In the genomic region with DNA sequence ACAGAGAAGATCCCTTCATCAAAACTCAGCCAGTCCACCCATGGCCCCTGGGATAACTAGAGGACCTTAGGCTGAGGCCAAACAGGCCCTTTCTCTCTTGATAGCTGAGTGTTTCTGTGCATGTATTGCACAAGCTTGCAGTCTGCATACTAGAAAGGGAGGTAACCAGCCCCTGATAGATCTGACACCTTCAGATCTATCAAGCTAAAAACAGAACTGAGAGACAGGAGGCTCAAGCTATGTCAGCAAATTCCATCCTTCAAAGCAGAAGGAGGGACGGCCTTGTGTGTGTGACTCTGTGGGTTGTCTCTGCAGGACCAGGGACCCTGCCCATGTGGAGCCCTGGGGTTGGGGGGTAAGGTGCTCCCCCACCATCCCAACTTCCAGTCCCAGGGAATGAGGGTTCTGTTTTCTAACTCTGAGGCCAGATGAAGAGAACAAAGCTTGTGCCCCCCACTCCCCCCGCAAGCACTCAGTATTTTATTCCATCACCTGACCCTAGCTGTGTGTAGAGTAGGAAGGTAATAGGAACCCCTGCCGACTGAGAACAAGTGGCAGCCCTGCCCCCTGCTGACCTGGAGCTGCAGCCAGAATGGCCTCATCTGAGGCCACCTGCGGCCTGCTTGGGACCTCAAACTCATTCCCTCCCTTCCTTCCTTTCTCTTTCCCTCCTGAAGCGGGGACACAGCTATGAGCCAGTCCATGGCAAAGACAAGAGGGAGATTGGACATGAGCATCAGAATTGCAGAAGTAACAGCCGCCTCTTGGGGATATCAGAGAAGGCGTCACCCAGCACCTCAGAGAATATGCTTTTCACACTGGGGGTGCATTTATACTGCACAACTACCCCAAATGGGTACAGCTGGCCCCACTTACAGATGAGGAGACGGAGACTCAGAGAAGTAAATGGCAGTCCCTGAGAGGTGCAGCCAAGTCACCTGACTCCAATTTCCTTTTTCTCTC, we compare ENCODE assay signal across 14 cellular contexts.
A peak's percentile ranks its signal among the peaks of the same experiment; 100 is the strongest.
DNase-seq lines count a peak whose midpoint lies in the region; ATAC-seq and TF ChIP-seq lines count a peak whose summit lies in the region.
"Had no signal": no experiment of that assay in that cellular context is flagged by ENCODE, and none has a peak within 500 bp of the region (broad histone marks: within the 10 kb centered on the region; RNA-seq: fewer than 3 reads in every experiment).

No MANE protein-coding gene starts in this region.

- H3K27me3 Mint-ChIP-seq in activated CD8-positive, alpha-beta T cell treated with anti-CD3 and anti-CD28 coated beads, Interleukin-2, amount 10 ng/mL, durations not matched to agents 7 days and 5 days (ENCODE audit: low read depth): peaks cover 27% of the 10 kb centered on the region
- no peaks in the 10 kb centered on the region for H3K27me3 Mint-ChIP-seq in activated CD8-positive, alpha-beta T cell treated with anti-CD3 and anti-CD28 coated beads for 36 hours
- peaks cover 3% of the 10 kb centered on the region for H3K27me3 Mint-ChIP-seq in glutamatergic neuron (ENCODE audit: unreplicated experiment)

- no peak overlapping the region for H3K27ac ChIP-seq in thyroid gland
- H3K27ac ChIP-seq: GM23248, right lobe of liver, tibial artery had no signal

- POLR2A ChIA-PET in activated CD8-positive, alpha-beta T cell treated with anti-CD3 and anti-CD28 coated beads, Interleukin-2, amount 10 ng/mL, durations not matched to agents 7 days and 5 days (lab: Charles Lee): no interaction called here
- POLR2A ChIA-PET in activated CD8-positive, alpha-beta T cell treated with anti-CD3 and anti-CD28 coated beads for 36 hours (lab: Charles Lee): interaction anchor here (1.0 to 1.6 kb wide), 2 partner anchors 14 to 23 kb away, joined by 3 to 6 read pairs; no protein-coding TSS in a partner anchor

- no peaks in the 10 kb centered on the region for H3K36me3 Mint-ChIP-seq in activated CD8-positive, alpha-beta T cell treated with anti-CD3 and anti-CD28 coated beads, Interleukin-2, amount 10 ng/mL, durations not matched to agents 7 days and 5 days (ENCODE audit: low read depth)
- H3K36me3 Mint-ChIP-seq in activated CD8-positive, alpha-beta T cell treated with anti-CD3 and anti-CD28 coated beads for 36 hours (ENCODE audit: low read depth): no peaks in the 10 kb centered on the region
- peaks cover 7% of the 10 kb centered on the region for H3K36me3 Mint-ChIP-seq in glutamatergic neuron (ENCODE audit: unreplicated experiment)

- no peak for TF ChIP-seq POLR2A in thyroid gland (IDR thresholded peaks at IDR 0.05)

- H3K4me3 Mint-ChIP-seq in activated CD8-positive, alpha-beta T cell treated with anti-CD3 and anti-CD28 coated beads, Interleukin-2, amount 10 ng/mL, durations not matched to agents 7 days and 5 days: no peak overlapping the region
- no peak overlapping the region for H3K4me3 Mint-ChIP-seq in activated CD8-positive, alpha-beta T cell treated with anti-CD3 and anti-CD28 coated beads for 36 hours
- no peak overlapping the region for H3K4me3 Mint-ChIP-seq in glutamatergic neuron (ENCODE audit: unreplicated experiment)

- intact Hi-C loops in activated CD8-positive, alpha-beta T cell treated with anti-CD3 and anti-CD28 coated beads for 36 hours (cut with micrococcal nuclease): no loop called here
- intact Hi-C loops in thyroid gland (cut with DNase I): no loop called here

- H3K9me3 ChIP-seq in thyroid gland: no peaks in the 10 kb centered on the region
- H3K9me3 ChIP-seq: mucosa of descending colon, right lobe of liver, tibial artery had no signal

- H3K27ac Mint-ChIP-seq in activated CD8-positive, alpha-beta T cell treated with anti-CD3 and anti-CD28 coated beads, Interleukin-2, amount 10 ng/mL, durations not matched to agents 7 days and 5 days: peak overlapping the region; percentile 9
- H3K27ac Mint-ChIP-seq in activated CD8-positive, alpha-beta T cell treated with anti-CD3 and anti-CD28 coated beads for 36 hours: no peak overlapping the region
- H3K27ac Mint-ChIP-seq in glutamatergic neuron (ENCODE audit: unreplicated experiment): no peak overlapping the region

- DNase-seq in activated CD8-positive, alpha-beta T cell treated with anti-CD3 and anti-CD28 coated beads, Interleukin-2, amount 10 ng/mL, durations not matched to agents 7 days and 5 days: no peak
- DNase-seq in activated CD8-positive, alpha-beta T cell treated with anti-CD3 and anti-CD28 coated beads for 36 hours: no peak
- DNase-seq in NCI-H146 (lab: John Stamatoyannopoulos, UW) (peak; percentile 95), glutamatergic neuron (peak; percentile 16), thyroid gland (no peak), SK-N-DZ (ENCODE audit: low spot score) (no peak)
- no peak for DNase-seq in activated CD4-positive, CD25-positive, alpha-beta regulatory T cell treated with anti-CD3 and anti-CD28 coated beads, Interleukin-2, amount 50 U/mL, for 72 hours
- DNase-seq: erythroblast, GM23248, NCI-H748 treated with DMSO at 0.1 percent for 48 hours, tibial artery had no signal

- no peaks in the 10 kb centered on the region for H3K9me3 Mint-ChIP-seq in activated CD8-positive, alpha-beta T cell treated with anti-CD3 and anti-CD28 coated beads, Interleukin-2, amount 10 ng/mL, durations not matched to agents 7 days and 5 days (ENCODE audit: insufficient read depth)
- no peaks in the 10 kb centered on the region for H3K9me3 Mint-ChIP-seq in activated CD8-positive, alpha-beta T cell treated with anti-CD3 and anti-CD28 coated beads for 36 hours
- peaks cover 12% of the 10 kb centered on the region for H3K9me3 Mint-ChIP-seq in glutamatergic neuron (ENCODE audit: unreplicated experiment)

- CTCF ChIA-PET in activated CD8-positive, alpha-beta T cell treated with anti-CD3 and anti-CD28 coated beads, Interleukin-2, amount 10 ng/mL, durations not matched to agents 7 days and 5 days (lab: Charles Lee): interaction anchor here (0.7 to 1.7 kb wide), 4 partner anchors 12 to 32 kb away, joined by 3 to 11 read pairs (median 6); no protein-coding TSS in a partner anchor
- CTCF ChIA-PET in activated CD8-positive, alpha-beta T cell treated with anti-CD3 and anti-CD28 coated beads for 36 hours (lab: Charles Lee): interaction anchor here (0.6 to 2.1 kb wide), 10 partner anchors 12 to 740 kb away, joined by 3 to 7 read pairs (median 4); a partner anchor contains a TSS

- H3K4me1 Mint-ChIP-seq in activated CD8-positive, alpha-beta T cell treated with anti-CD3 and anti-CD28 coated beads, Interleukin-2, amount 10 ng/mL, durations not matched to agents 7 days and 5 days (ENCODE audit: low read depth): peaks cover 10% of the 10 kb centered on the region
- H3K4me1 Mint-ChIP-seq in activated CD8-positive, alpha-beta T cell treated with anti-CD3 and anti-CD28 coated beads for 36 hours (ENCODE audit: low read depth): peaks cover 4% of the 10 kb centered on the region
- H3K4me1 Mint-ChIP-seq in glutamatergic neuron (ENCODE audit: low read depth, unreplicated experiment): peaks cover 21% of the 10 kb centered on the region

- no peaks in the 10 kb centered on the region for H3K27me3 ChIP-seq in thyroid gland
- H3K27me3 ChIP-seq: right lobe of liver had no signal

- TF ChIP-seq CTCF in activated CD8-positive, alpha-beta T cell treated with anti-CD3 and anti-CD28 coated beads for 36 hours (IDR thresholded peaks at IDR 0.05): no peak
- TF ChIP-seq CTCF in glutamatergic neuron (IDR thresholded peaks at IDR 0.05; ENCODE audit: partially characterized antibody, unreplicated experiment) (no peak), thyroid gland (IDR thresholded peaks at IDR 0.05) (no peak)

- H3K36me3 ChIP-seq in thyroid gland: no peaks in the 10 kb centered on the region
- H3K36me3 ChIP-seq: right lobe of liver, tibial artery had no signal

- ATAC-seq in activated CD8-positive, alpha-beta T cell treated with anti-CD3 and anti-CD28 coated beads, Interleukin-2, amount 10 ng/mL, durations not matched to agents 7 days and 5 days: no peak
- no peak for ATAC-seq in activated CD8-positive, alpha-beta T cell treated with anti-CD3 and anti-CD28 coated beads for 36 hours
- no peak for ATAC-seq in HG03280 (IDR thresholded peaks at IDR 0.05; ENCODE audit: unreplicated experiment)
- ATAC-seq: mucosa of descending colon, right lobe of liver had no signal

- no peak overlapping the region for H3K4me3 ChIP-seq in thyroid gland (replicated peaks in 1 of 3)
- H3K4me3 ChIP-seq: GM23248, mucosa of descending colon, right lobe of liver, tibial artery had no signal

- WGBS in thyroid gland, 2 donors: 71% methylated on average over 8 of the region's 8 CpGs

- H3K4me1 ChIP-seq in thyroid gland: peaks cover 0 to 6% of the 10 kb centered on the region in 2 donors
- H3K4me1 ChIP-seq: tibial artery had no signal

Comparison
In these comparisons a context has a peak if more than half of its experiments do, and no peak if none do; other contexts are left out.
1. DNase-seq: peak in NCI-H146 (single experiment) and glutamatergic neuron (single experiment); none in activated CD8-positive, alpha-beta T cell treated with anti-CD3 and anti-CD28 coated beads, Interleukin-2, amount 10 ng/mL, durations not matched to agents 7 days and 5 days (single experiment), activated CD8-positive, alpha-beta T cell treated with anti-CD3 and anti-CD28 coated beads for 36 hours (single experiment), activated CD4-positive, CD25-positive, alpha-beta regulatory T cell treated with anti-CD3 and anti-CD28 coated beads, Interleukin-2, amount 50 U/mL, for 72 hours (single experiment), thyroid gland (0 of 2) and SK-N-DZ (single experiment).